Comparison of ENCODE assay signal across 10 cellular contexts in genomic region chr4:47287735-47288134, GRCh38.
A peak's percentile ranks its signal among the peaks of the same experiment; 100 is the strongest.
DNase-seq lines count a peak whose midpoint lies in the region; ATAC-seq and TF ChIP-seq lines count a peak whose summit lies in the region.
"Had no signal": no experiment of that assay in that cellular context is flagged by ENCODE, and none has a peak within 500 bp of the region (broad histone marks: within the 10 kb centered on the region; RNA-seq: fewer than 3 reads in every experiment).

No MANE protein-coding gene starts in this region.

- no TSS peak for BruUV-seq in MCF 10A (replicated peaks; lab: Mats Ljungman, UMichigan)

- H3K4me3 ChIP-seq in breast epithelium, result no peak overlapping the region

- peak; percentile 39 for DNase-seq in MCF 10A (ENCODE audit: unreplicated experiment)
- no peak for DNase-seq in breast epithelium (ENCODE audit: low spot score in 2 of 2)
- peak; percentile 77 for DNase-seq in astrocyte of the hippocampus (ENCODE audit: low read depth, low spot score)
- no peak for DNase-seq in left cardiac atrium
- DNase-seq in posterior vena cava (ENCODE audit: low spot score), result no peak
- DNase-seq in amygdala (lab: John Stamatoyannopoulos, UW), result no peak
- DNase-seq in nephron progenitor cell, result no peak
- DNase-seq: cortex of kidney, natural killer cell had no signal

- no peak for TF ChIP-seq POLR2A in breast epithelium (IDR thresholded peaks at IDR 0.05)

- TF ChIP-seq CTCF in MCF 10A (IDR thresholded peaks at IDR 0.05; ENCODE audit: unreplicated experiment) (no peak), breast epithelium (IDR thresholded peaks at IDR 0.05) (no peak), nephron progenitor cell (IDR thresholded peaks at IDR 0.05) (no peak)

- no peaks in the 10 kb centered on the region for H3K9me3 ChIP-seq in breast epithelium

- peaks cover 66% of the 10 kb centered on the region for H3K27me3 Mint-ChIP-seq in MCF 10A (ENCODE audit: insufficient read depth, unreplicated experiment)
- peaks cover 6% of the 10 kb centered on the region for H3K27me3 Mint-ChIP-seq in nephron progenitor cell (ENCODE audit: low read depth, poor library complexity)

- H3K27ac ChIP-seq in breast epithelium, result no peak overlapping the region

- no peaks in the 10 kb centered on the region for H3K36me3 Mint-ChIP-seq in MCF 10A (ENCODE audit: insufficient read depth, unreplicated experiment)
- H3K36me3 Mint-ChIP-seq in nephron progenitor cell (ENCODE audit: low read depth), result no peaks in the 10 kb centered on the region
- H3K36me3 Mint-ChIP-seq: natural killer cell had no signal

- H3K4me1 ChIP-seq in breast epithelium, result no peaks in the 10 kb centered on the region

- H3K27ac Mint-ChIP-seq in MCF 10A (ENCODE audit: low read depth, unreplicated experiment), result no peak overlapping the region
- H3K27ac Mint-ChIP-seq in nephron progenitor cell, result no peak overlapping the region
- H3K27ac Mint-ChIP-seq: natural killer cell had no signal

- POLR2A ChIA-PET in MCF 10A (lab: Yijun Ruan, JAX), result no interaction called here

- no peaks in the 10 kb centered on the region for H3K9me3 Mint-ChIP-seq in MCF 10A (ENCODE audit: unreplicated experiment)
- peaks cover 5% of the 10 kb centered on the region for H3K9me3 Mint-ChIP-seq in nephron progenitor cell

- no peaks in the 10 kb centered on the region for H3K27me3 ChIP-seq in breast epithelium

- H3K4me1 Mint-ChIP-seq in MCF 10A (ENCODE audit: insufficient read depth, unreplicated experiment) (no peaks in the 10 kb centered on the region), nephron progenitor cell (no peaks in the 10 kb centered on the region)
- H3K4me1 Mint-ChIP-seq: natural killer cell had no signal

- no peaks in the 10 kb centered on the region for H3K36me3 ChIP-seq in breast epithelium

- CTCF ChIA-PET in MCF 10A (lab: Yijun Ruan, JAX), result interaction anchor here (1.2 kb wide), 2 partner anchors 12 to 80 kb away, joined by 3 read pairs; no protein-coding TSS in a partner anchor

- intact Hi-C loops in MCF 10A (cut with micrococcal nuclease), result no loop called here
- intact Hi-C loops in breast epithelium (cut with DNase I; ENCODE audit: low total_unique reads), result no loop called here
- intact Hi-C loops in left cardiac atrium (cut with DNase I), result no loop called here
- intact Hi-C loops in posterior vena cava (cut with DNase I), result loop anchor here in 1 of 2 donors (2.0 kb wide), 1 partner anchor 83 kb away; no protein-coding TSS in a partner anchor

- H3K4me3 Mint-ChIP-seq in MCF 10A (ENCODE audit: unreplicated experiment) (no peak overlapping the region), nephron progenitor cell (no peak overlapping the region)
- H3K4me3 Mint-ChIP-seq: natural killer cell had no signal

- ATAC-seq in HG03378 (IDR thresholded peaks at IDR 0.05; ENCODE audit: unreplicated experiment), result peak; percentile 96
- no peak for ATAC-seq in left cardiac atrium
- ATAC-seq: natural killer cell had no signal

Comparison
In these comparisons a context has a peak if more than half of its experiments do, and no peak if none do; other contexts are left out.
1. DNase-seq: peak in MCF 10A (single experiment) and astrocyte of the hippocampus (single experiment); none in breast epithelium (0 of 2), left cardiac atrium (single experiment), posterior vena cava (single experiment), amygdala (0 of 56) and nephron progenitor cell (single experiment).